ENCODE assay signal across 13 cellular contexts in genomic region chr21:41616063-41616591, GRCh38.
DNase-seq lines count a peak whose midpoint lies in the region; ATAC-seq and TF ChIP-seq lines count a peak whose summit lies in the region.
"Had no signal": no experiment of that assay in that cellular context is flagged by ENCODE, and none has a peak within 500 bp of the region (broad histone marks: within the 10 kb centered on the region; RNA-seq: fewer than 3 reads in every experiment).

No MANE protein-coding gene starts in this region.

- H3K27ac ChIP-seq in left ventricle myocardium inferior (replicated peaks) = peak overlapping the region; percentile 12
- H3K27ac ChIP-seq in cingulate gyrus (ENCODE audit: low read depth, low read length) = peak overlapping the region; percentile 65
- no peak overlapping the region for H3K27ac ChIP-seq in CD8-positive, alpha-beta T cell (ENCODE audit: low read depth, low read length)
- H3K27ac ChIP-seq: HL-60 had no signal

- peak overlapping the region; percentile 64 for H3K27ac Mint-ChIP-seq in mesothelial cell of epicardium
- no peak overlapping the region for H3K27ac Mint-ChIP-seq in CD8-positive, alpha-beta T cell
- H3K27ac Mint-ChIP-seq: dendritic cell treated with granulocyte-macrophage colony-stimulating factor and Interleukin-4, amounts not matched to agents 40 ng/mL and 50 ng/mL, for 4 days had no signal

- intact Hi-C loops in left ventricle myocardium inferior (cut with micrococcal nuclease) (loop anchor here (5.0 kb wide), 1 partner anchor 161 kb away; no protein-coding TSS in a partner anchor), Right ventricle myocardium inferior (cut with DNase I) (loop anchor here (10.0 kb wide), 1 partner anchor 259 kb away; the partner anchor contains the start of gene PRDM15)
- intact Hi-C loops in CD8-positive, alpha-beta T cell (cut with DNase I, micrococcal nuclease) = loop anchor here in 1 of 2 experiments (10.0 kb wide), 1 partner anchor 499 kb away; no protein-coding TSS in a partner anchor

- H3K9me3 ChIP-seq in left ventricle myocardium inferior (replicated peaks) = no peaks in the 10 kb centered on the region
- no peaks in the 10 kb centered on the region for H3K9me3 ChIP-seq in CD8-positive, alpha-beta T cell (ENCODE audit: low read length)
- H3K9me3 ChIP-seq: pancreas had no signal

- no peaks in the 10 kb centered on the region for H3K9me3 Mint-ChIP-seq in mesothelial cell of epicardium
- no peaks in the 10 kb centered on the region for H3K9me3 Mint-ChIP-seq in CD8-positive, alpha-beta T cell
- H3K9me3 Mint-ChIP-seq: dendritic cell treated with granulocyte-macrophage colony-stimulating factor and Interleukin-4, amounts not matched to agents 40 ng/mL and 50 ng/mL, for 4 days had no signal

- CTCF ChIA-PET in CD8-positive, alpha-beta T cell (lab: Charles Lee) = no interaction called here

- peaks cover 21% of the 10 kb centered on the region for H3K4me1 ChIP-seq in left ventricle myocardium inferior
- no peaks in the 10 kb centered on the region for H3K4me1 ChIP-seq in CD8-positive, alpha-beta T cell (ENCODE audit: insufficient read depth, low read length)

- no peak for DNase-seq in left ventricle myocardium inferior
- no peak for DNase-seq in Right ventricle myocardium inferior (ENCODE audit: missing footprints)
- DNase-seq in mesothelial cell of epicardium (ENCODE audit: low spot score in 2 of 2, unreplicated experiment in 2 of 2) = no peak
- DNase-seq in GM13977 (ENCODE audit: low spot score) = no peak
- no peak for DNase-seq in CD8-positive, alpha-beta T cell
- DNase-seq in HPDE6-E6E7 (ENCODE audit: extremely low spot score) = no peak
- DNase-seq: activated T-cell treated with anti-CD3 and anti-CD28 coated beads, Interleukin-2, amount 50 U/mL, for 1 hour; NCI-H1417; pancreas had no signal

- POLR2A ChIA-PET in CD8-positive, alpha-beta T cell (lab: Charles Lee) = no interaction called here

- peaks cover 3% of the 10 kb centered on the region for H3K27me3 Mint-ChIP-seq in mesothelial cell of epicardium (ENCODE audit: low read depth)
- H3K27me3 Mint-ChIP-seq in CD8-positive, alpha-beta T cell (ENCODE audit: low read depth) = peaks cover 18% of the 10 kb centered on the region

- no peaks in the 10 kb centered on the region for H3K36me3 Mint-ChIP-seq in mesothelial cell of epicardium
- no peaks in the 10 kb centered on the region for H3K36me3 Mint-ChIP-seq in CD8-positive, alpha-beta T cell

- H3K27me3 ChIP-seq in left ventricle myocardium inferior (ENCODE audit: low read depth) = peaks cover 44% of the 10 kb centered on the region
- no peaks in the 10 kb centered on the region for H3K27me3 ChIP-seq in CD8-positive, alpha-beta T cell (ENCODE audit: insufficient read depth, low read length)
- H3K27me3 ChIP-seq: pancreas had no signal

- H3K4me3 Mint-ChIP-seq in mesothelial cell of epicardium = no peak overlapping the region
- no peak overlapping the region for H3K4me3 Mint-ChIP-seq in CD8-positive, alpha-beta T cell
- H3K4me3 Mint-ChIP-seq: dendritic cell treated with granulocyte-macrophage colony-stimulating factor and Interleukin-4, amounts not matched to agents 40 ng/mL and 50 ng/mL, for 4 days had no signal

- H3K4me1 Mint-ChIP-seq in mesothelial cell of epicardium = peaks cover 30% of the 10 kb centered on the region
- peaks cover 2% of the 10 kb centered on the region for H3K4me1 Mint-ChIP-seq in CD8-positive, alpha-beta T cell (ENCODE audit: low read depth)

- TF ChIP-seq CTCF in left ventricle myocardium inferior (IDR thresholded peaks at IDR 0.05; ENCODE audit: borderline replicate concordance) = no peak
- no peak for TF ChIP-seq CTCF in mesothelial cell of epicardium (IDR thresholded peaks at IDR 0.05; ENCODE audit: unreplicated experiment)
- no peak for TF ChIP-seq CTCF in GM13977 (IDR thresholded peaks at IDR 0.05; ENCODE audit: extremely low read depth, insufficient read depth, missing control alignments)
- no peak for TF ChIP-seq CTCF in CD8-positive, alpha-beta T cell (IDR thresholded peaks at IDR 0.05)

- no peaks in the 10 kb centered on the region for H3K36me3 ChIP-seq in left ventricle myocardium inferior
- no peaks in the 10 kb centered on the region for H3K36me3 ChIP-seq in CD8-positive, alpha-beta T cell (ENCODE audit: insufficient read depth, low read length)
- H3K36me3 ChIP-seq: pancreas had no signal

- no peak overlapping the region for H3K4me3 ChIP-seq in left ventricle myocardium inferior
- no peak overlapping the region for H3K4me3 ChIP-seq in CD8-positive, alpha-beta T cell (ENCODE audit: low read depth, low read length)
- H3K4me3 ChIP-seq: pancreas had no signal

- in situ Hi-C loops in GM13977 (cut with MboI; ENCODE audit: low pct_unique_long_range_greater_than_20kb, low sequenced_read_pairs, unreplicated experiment) = no loop called here

- ATAC-seq in Right ventricle myocardium inferior (no peak), HG02981 (IDR thresholded peaks at IDR 0.05; ENCODE audit: unreplicated experiment) (no peak)
- ATAC-seq in CD8-positive, alpha-beta T cell = no peak
- ATAC-seq: pancreas had no signal
